Comparison of ENCODE assay signal across 15 cellular contexts in the genomic region with DNA sequence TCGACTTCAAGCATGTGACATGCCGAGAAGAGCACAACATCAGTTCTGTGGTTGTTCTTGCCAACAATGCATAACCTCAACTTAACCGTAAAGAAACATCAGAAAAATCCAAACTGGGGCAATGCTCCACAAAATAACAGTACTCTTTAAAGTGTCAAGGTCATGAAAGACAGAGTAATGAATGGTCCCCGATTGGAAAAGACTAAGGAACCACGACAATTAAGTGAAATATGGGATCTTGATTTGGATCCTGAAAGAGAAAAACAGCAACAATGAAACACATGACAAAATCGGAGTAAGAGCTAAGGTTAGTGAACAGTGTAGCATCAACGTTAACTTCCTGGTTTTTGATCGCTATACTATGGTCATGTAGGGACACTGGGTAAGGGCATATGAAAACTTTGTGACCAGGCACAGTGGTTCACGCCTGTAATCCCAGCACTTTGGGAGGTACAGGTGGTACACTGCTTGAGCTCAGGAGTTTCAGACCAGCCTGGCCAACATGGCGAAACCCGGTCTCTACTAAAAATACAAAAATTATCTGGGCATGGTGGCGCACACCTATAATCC. TPM values are rescaled to one million over a fixed set of nuclear protein-coding genes. Genes with fewer than 3 reads are reported as not detected.
DNase-seq lines count a peak whose midpoint lies in the region; ATAC-seq and TF ChIP-seq lines count a peak whose summit lies in the region.
"Had no signal": no experiment of that assay in that cellular context is flagged by ENCODE, and none has a peak within 500 bp of the region (broad histone marks: within the 10 kb centered on the region; RNA-seq: fewer than 3 reads in every experiment).

No MANE protein-coding gene starts in this region.

- H3K4me3 Mint-ChIP-seq in activated CD4-positive, alpha-beta memory T cell treated with anti-CD3 and anti-CD28 coated beads, Interleukin-2, amount 10 ng/mL, durations not matched to agents 7 days and 5 days = peak overlapping the region; percentile 79
- no peak overlapping the region for H3K4me3 Mint-ChIP-seq in stimulated activated naive B cell treated with anti-CD40 and anti-IgM and Interleukin-4, amounts not matched to agents 10 μg/mL and 1 μg/mL and 100 μg/mL, for 72 hours

- POLR2A ChIA-PET in activated CD4-positive, alpha-beta memory T cell treated with anti-CD3 and anti-CD28 coated beads, Interleukin-2, amount 10 ng/mL, durations not matched to agents 7 days and 5 days (lab: Charles Lee) = interaction anchor here (0.7 to 11.3 kb wide), 21 partner anchors 10 to 217 kb away, joined by 3 to 195 read pairs (median 4); partner anchors contain the start of genes COA5, MGAT4A and UNC50

- H3K36me3 ChIP-seq in esophagus squamous epithelium (peaks cover 0 to 12% (median 0%) of the 10 kb centered on the region in 3 donors), thymus (ENCODE audit: control insufficient read depth, insufficient read depth) (no peaks in the 10 kb centered on the region)
- H3K36me3 ChIP-seq: HAP-1, right lobe of liver had no signal

- H3K27me3 ChIP-seq in esophagus squamous epithelium = no peaks in the 10 kb centered on the region
- no peaks in the 10 kb centered on the region for H3K27me3 ChIP-seq in thymus (ENCODE audit: control insufficient read depth, insufficient read depth)
- H3K27me3 ChIP-seq: body of pancreas, right lobe of liver had no signal

- H3K9me3 ChIP-seq in esophagus squamous epithelium = no peaks in the 10 kb centered on the region
- no peaks in the 10 kb centered on the region for H3K9me3 ChIP-seq in thymus (ENCODE audit: control insufficient read depth)
- H3K9me3 ChIP-seq: body of pancreas, HAP-1, right lobe of liver had no signal

- peak in 1 of 4 donors; percentile 39 for TF ChIP-seq POLR2A in esophagus squamous epithelium (IDR thresholded peaks at IDR 0.05)

- intact Hi-C loops in esophagus squamous epithelium (cut with DNase I) = no loop called here

- no peak for TF ChIP-seq CTCF in esophagus squamous epithelium (IDR thresholded peaks at IDR 0.05)

- H3K4me3 ChIP-seq in esophagus squamous epithelium (no peak overlapping the region), thymus (ENCODE audit: low read length) (peak overlapping the region; percentile 25)
- H3K4me3 ChIP-seq: body of pancreas, HAP-1, right lobe of liver had no signal

- peaks cover 72% of the 10 kb centered on the region for H3K4me1 Mint-ChIP-seq in activated CD4-positive, alpha-beta memory T cell treated with anti-CD3 and anti-CD28 coated beads, Interleukin-2, amount 10 ng/mL, durations not matched to agents 7 days and 5 days
- peaks cover 0 to 3% of the 10 kb centered on the region in 2 donors for H3K4me1 Mint-ChIP-seq in stimulated activated naive B cell treated with anti-CD40 and anti-IgM and Interleukin-4, amounts not matched to agents 10 μg/mL and 1 μg/mL and 100 μg/mL, for 72 hours

- H3K27me3 Mint-ChIP-seq in activated CD4-positive, alpha-beta memory T cell treated with anti-CD3 and anti-CD28 coated beads, Interleukin-2, amount 10 ng/mL, durations not matched to agents 7 days and 5 days = no peaks in the 10 kb centered on the region
- H3K27me3 Mint-ChIP-seq in stimulated activated naive B cell treated with anti-CD40 and anti-IgM and Interleukin-4, amounts not matched to agents 10 μg/mL and 1 μg/mL and 100 μg/mL, for 72 hours = no peaks in the 10 kb centered on the region

- H3K4me1 ChIP-seq in esophagus squamous epithelium (no peaks in the 10 kb centered on the region), thymus (ENCODE audit: control insufficient read depth, insufficient read depth, low read length) (peaks cover 6% of the 10 kb centered on the region)
- H3K4me1 ChIP-seq: HAP-1, right lobe of liver had no signal

- no peak for ATAC-seq in GM18873 (IDR thresholded peaks at IDR 0.05; ENCODE audit: low FRiP score, unreplicated experiment)
- no peak for ATAC-seq in stimulated activated naive B cell treated with anti-CD40 and anti-IgM and Interleukin-4, amounts not matched to agents 10 μg/mL and 1 μg/mL and 100 μg/mL, for 72 hours (replicated peaks)
- no peak for ATAC-seq in HG02623 (IDR thresholded peaks at IDR 0.05; ENCODE audit: unreplicated experiment)
- ATAC-seq: left ventricle myocardium superior, Right ventricle myocardium inferior had no signal

- H3K9me3 Mint-ChIP-seq in activated CD4-positive, alpha-beta memory T cell treated with anti-CD3 and anti-CD28 coated beads, Interleukin-2, amount 10 ng/mL, durations not matched to agents 7 days and 5 days = peaks cover 20% of the 10 kb centered on the region
- peaks cover 9 to 12% of the 10 kb centered on the region in 2 donors for H3K9me3 Mint-ChIP-seq in stimulated activated naive B cell treated with anti-CD40 and anti-IgM and Interleukin-4, amounts not matched to agents 10 μg/mL and 1 μg/mL and 100 μg/mL, for 72 hours

- H3K36me3 Mint-ChIP-seq in activated CD4-positive, alpha-beta memory T cell treated with anti-CD3 and anti-CD28 coated beads, Interleukin-2, amount 10 ng/mL, durations not matched to agents 7 days and 5 days (ENCODE audit: low read depth) = peaks cover 67% of the 10 kb centered on the region
- peaks cover 24 to 30% of the 10 kb centered on the region in 2 donors for H3K36me3 Mint-ChIP-seq in stimulated activated naive B cell treated with anti-CD40 and anti-IgM and Interleukin-4, amounts not matched to agents 10 μg/mL and 1 μg/mL and 100 μg/mL, for 72 hours

- WGBS in esophagus squamous epithelium, 2 donors = 75 to 77% methylated on average over 12 of the region's 12 CpGs
- WGBS in thymus = 78% methylated on average over 12 of the region's 12 CpGs

- CTCF ChIA-PET in activated CD4-positive, alpha-beta memory T cell treated with anti-CD3 and anti-CD28 coated beads, Interleukin-2, amount 10 ng/mL, durations not matched to agents 7 days and 5 days (lab: Charles Lee) = interaction anchor here (0.6 to 1.8 kb wide), 12 partner anchors 10 to 174 kb away, joined by 3 to 6 read pairs (median 4); partner anchors contain the start of gene MGAT4A

- peak overlapping the region in 3 of 4 donors; percentile 14 to 61 (median 47) for H3K27ac ChIP-seq in esophagus squamous epithelium
- peak overlapping the region; percentile 81 for H3K27ac ChIP-seq in thymus (ENCODE audit: low read depth)
- H3K27ac ChIP-seq: right lobe of liver had no signal

- H3K27ac Mint-ChIP-seq in activated CD4-positive, alpha-beta memory T cell treated with anti-CD3 and anti-CD28 coated beads, Interleukin-2, amount 10 ng/mL, durations not matched to agents 7 days and 5 days = peak overlapping the region; percentile 99
- no peak overlapping the region for H3K27ac Mint-ChIP-seq in stimulated activated naive B cell treated with anti-CD40 and anti-IgM and Interleukin-4, amounts not matched to agents 10 μg/mL and 1 μg/mL and 100 μg/mL, for 72 hours

- DNase-seq in activated T-cell treated with anti-CD3 and anti-CD28 coated beads, Interleukin-2, amount 50 U/mL, for 1 hour = peak; percentile 34
- DNase-seq in activated T-cell treated with anti-CD3 and anti-CD28 coated beads for 4 hours (no peak), esophagus squamous epithelium (lab: John Stamatoyannopoulos, UW) (no peak)
- peak; percentile 30 for DNase-seq in activated CD4-positive, alpha-beta memory T cell treated with anti-CD3 and anti-CD28 coated beads, Interleukin-2, amount 10 ng/mL, durations not matched to agents 7 days and 5 days
- DNase-seq in stimulated activated naive B cell treated with anti-CD40 and anti-IgM and Interleukin-4, amounts not matched to agents 10 μg/mL and 1 μg/mL and 100 μg/mL, for 72 hours = no peak
- DNase-seq: left ventricle myocardium superior, NCI-H2029, NCI-H748 treated with DMSO at 0.1 percent for 48 hours, right lobe of liver had no signal

RNA-seq across cellular contexts. Expression of gene UNC50, which starts 55.2 kb away (rescaled TPM):
- 10 to 100 TPM; 32.7 to 32.8 TPM for total RNA-seq in activated CD4-positive, alpha-beta memory T cell treated with anti-CD3 and anti-CD28 coated beads, Interleukin-2, amount 10 ng/mL, durations not matched to agents 7 days and 5 days
- total RNA-seq in esophagus squamous epithelium = 10 to 100 TPM; 18.3 to 49.4 (median 36.3) TPM
- 68.5 TPM for polyA plus RNA-seq in thymus

RNA-seq across cellular contexts. Expression of gene COA5, which starts 55.3 kb away (rescaled TPM):
- total RNA-seq in activated CD4-positive, alpha-beta memory T cell treated with anti-CD3 and anti-CD28 coated beads, Interleukin-2, amount 10 ng/mL, durations not matched to agents 7 days and 5 days = 10 to 100 TPM; 26.3 TPM
- total RNA-seq in esophagus squamous epithelium = 10 to 100 TPM; 15.5 to 37.8 (median 19.4) TPM
- polyA plus RNA-seq in thymus = 114 TPM

Comparison
In these comparisons a context has a peak if more than half of its experiments do, and no peak if none do; other contexts are left out.
1. DNase-seq: peak in activated T-cell treated with anti-CD3 and anti-CD28 coated beads, Interleukin-2, amount 50 U/mL, for 1 hour (single experiment) and activated CD4-positive, alpha-beta memory T cell treated with anti-CD3 and anti-CD28 coated beads, Interleukin-2, amount 10 ng/mL, durations not matched to agents 7 days and 5 days (single experiment); none in activated T-cell treated with anti-CD3 and anti-CD28 coated beads for 4 hours (single experiment), esophagus squamous epithelium (single experiment) and stimulated activated naive B cell treated with anti-CD40 and anti-IgM and Interleukin-4, amounts not matched to agents 10 μg/mL and 1 μg/mL and 100 μg/mL, for 72 hours (single experiment).